In the genomic region with DNA sequence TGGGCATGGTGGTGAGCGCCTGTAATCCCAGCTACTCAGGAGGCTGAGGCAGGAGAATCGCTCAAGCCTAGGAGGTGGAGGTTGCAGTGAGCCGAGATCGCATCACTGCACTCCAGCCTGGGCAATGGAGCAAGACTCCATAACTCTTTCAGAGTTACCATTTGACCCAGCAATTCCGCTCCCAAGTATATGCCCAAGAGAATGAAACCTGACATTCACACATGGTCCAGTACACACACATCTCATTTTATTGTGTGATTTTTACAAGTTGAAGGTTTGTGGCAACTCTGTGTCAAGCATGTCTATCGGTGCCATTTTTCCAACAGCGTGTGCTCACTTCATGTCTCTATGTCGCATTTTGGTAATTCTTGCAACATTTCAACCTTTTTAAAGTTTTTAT, we compare ENCODE assay signal across 8 cellular contexts. TPM values are rescaled to one million over a fixed set of nuclear protein-coding genes. Genes with fewer than 3 reads are reported as not detected.
"Had no signal": no experiment of that assay in that cellular context is flagged by ENCODE, and none has a peak within 500 bp of the region (broad histone marks: within the 10 kb centered on the region; RNA-seq: fewer than 3 reads in every experiment).

No MANE protein-coding gene starts in this region.

- H2AFZ ChIP-seq: GM23338 had no signal

- ATAC-seq: GM23338, HepG2 had no signal

- H3K27ac Mint-ChIP-seq: GM23338, H9, HFFc6, IgD-negative memory B cell had no signal

- H3K4me2 ChIP-seq: GM23338 had no signal

- H3K4me1 Mint-ChIP-seq: GM23338, H9, IgD-negative memory B cell had no signal

- H3K4me3 ChIP-seq: GM23338 had no signal

- H3K27ac ChIP-seq: HL-60 had no signal

- H3K36me3 Mint-ChIP-seq: IgD-negative memory B cell had no signal

- H3K4me3 Mint-ChIP-seq: GM23338, H9, HFFc6 had no signal

- DNase-seq: H9, HCEC 1CT, HFFc6, KBM-7 had no signal

RNA-seq across cellular contexts. Expression of a gene that starts 24.9 kb away (rescaled TPM):
- polyA plus RNA-seq: IgD-negative memory B cell had no signal

RNA-seq across cellular contexts. Expression of a gene that starts 45.1 kb away (rescaled TPM):
- total RNA-seq: HFFc6 had no signal
- polyA plus RNA-seq: IgD-negative memory B cell had no signal
